10 cellular contexts compared by ENCODE assay signal in the genomic region with DNA sequence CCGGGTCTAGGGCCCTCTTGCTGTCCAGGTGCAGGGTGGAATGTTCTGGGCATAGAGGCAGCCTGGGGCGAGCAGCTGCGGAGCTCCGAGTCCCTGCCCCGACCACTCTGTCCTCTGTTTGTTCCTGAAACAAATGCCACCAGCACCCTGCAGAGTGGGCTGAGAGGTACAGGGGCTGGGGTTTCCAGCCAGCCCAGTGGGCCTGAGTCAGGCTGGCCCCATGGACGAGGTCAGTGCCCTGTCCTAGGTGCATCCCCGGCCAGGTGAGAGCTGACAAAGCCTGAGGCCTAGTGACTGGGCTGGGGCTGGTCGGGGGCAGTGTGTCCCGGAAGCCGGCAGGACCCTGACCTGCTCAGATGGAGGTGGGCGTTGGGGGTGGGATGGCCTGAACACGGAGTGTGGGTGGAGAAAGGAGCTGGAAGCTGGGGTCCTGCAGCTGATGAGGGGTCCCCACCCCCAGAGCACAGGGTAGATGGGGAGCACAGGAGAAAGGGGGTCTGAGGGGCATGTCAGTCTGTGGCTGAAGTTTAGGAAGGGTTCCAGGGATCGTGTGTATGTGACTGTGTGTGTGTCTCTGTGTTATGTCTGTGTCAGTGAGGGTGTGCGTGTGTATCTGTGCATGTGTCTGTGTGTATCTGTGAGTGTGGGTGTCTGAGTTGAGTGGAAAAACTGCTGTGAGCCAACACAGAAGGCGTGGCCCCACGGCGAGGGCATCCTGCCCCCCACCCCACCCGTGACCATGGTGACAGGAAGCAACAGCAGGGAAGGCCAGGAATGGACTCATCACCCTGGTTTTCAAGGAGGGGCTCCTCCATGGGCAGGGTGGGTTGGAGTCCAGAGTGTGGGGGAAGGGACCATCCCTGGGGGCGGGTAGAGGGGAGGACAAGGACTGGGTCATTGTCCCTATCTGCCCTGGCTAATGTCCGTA. TPM values are rescaled to one million over a fixed set of nuclear protein-coding genes. Genes with fewer than 3 reads are reported as not detected.
DNase-seq lines count a peak whose midpoint lies in the region; ATAC-seq and TF ChIP-seq lines count a peak whose summit lies in the region.
"Had no signal": no experiment of that assay in that cellular context is flagged by ENCODE, and none has a peak within 500 bp of the region (broad histone marks: within the 10 kb centered on the region; RNA-seq: fewer than 3 reads in every experiment).

No MANE protein-coding gene starts in this region.

- TF ChIP-seq CTCF in nephron (IDR thresholded peaks at IDR 0.05; ENCODE audit: unreplicated experiment in 3 of 3) = no peak

- peaks cover 27% of the 10 kb centered on the region for H3K4me1 Mint-ChIP-seq in T-helper 2 cell treated with Interferon-gamma antibody and Interleukin-4, amounts not matched to agents 5 μg/mL and 100 μg/mL, for 36 hours (ENCODE audit: low read depth)
- peaks cover 28% of the 10 kb centered on the region for H3K4me1 Mint-ChIP-seq in nephron

- H3K36me3 Mint-ChIP-seq in T-helper 2 cell treated with Interferon-gamma antibody and Interleukin-4, amounts not matched to agents 5 μg/mL and 100 μg/mL, for 36 hours (ENCODE audit: low read depth) = peaks cover 3% of the 10 kb centered on the region
- H3K36me3 Mint-ChIP-seq in nephron (ENCODE audit: low read depth) = no peaks in the 10 kb centered on the region

- peak overlapping the region; percentile 81 for H3K27ac Mint-ChIP-seq in T-helper 2 cell treated with Interferon-gamma antibody and Interleukin-4, amounts not matched to agents 5 μg/mL and 100 μg/mL, for 36 hours
- H3K27ac Mint-ChIP-seq in nephron = peak overlapping the region in 2 of 3 experiments; percentile 44 to 51

- H3K27me3 ChIP-seq in BLaER1 = peaks cover 55% of the 10 kb centered on the region
- H3K27me3 ChIP-seq: MG63 had no signal

- no peaks in the 10 kb centered on the region for H3K9me3 Mint-ChIP-seq in T-helper 2 cell treated with Interferon-gamma antibody and Interleukin-4, amounts not matched to agents 5 μg/mL and 100 μg/mL, for 36 hours
- H3K9me3 Mint-ChIP-seq in nephron = no peaks in the 10 kb centered on the region

- H3K36me3 ChIP-seq in BLaER1 = no peaks in the 10 kb centered on the region; the same call in 1 of the 2 replicates

- no peak for DNase-seq in T-helper 2 cell treated with Interferon-gamma antibody and Interleukin-4, amounts not matched to agents 5 μg/mL and 100 μg/mL, for 36 hours (ENCODE audit: low spot score)
- DNase-seq in dermis blood vessel endothelial cell (peak; percentile 64), globus pallidus (ENCODE audit: low spot score) (no peak), AG08396 (ENCODE audit: low spot score) (no peak)
- DNase-seq: MG63 had no signal

- no peak overlapping the region for H3K4me3 ChIP-seq in BLaER1
- H3K4me3 ChIP-seq: MG63 had no signal

- ATAC-seq in GM19463 (IDR thresholded peaks at IDR 0.05; ENCODE audit: unreplicated experiment) (no peak), HG03520 (IDR thresholded peaks at IDR 0.05; ENCODE audit: unreplicated experiment) (no peak)

- H3K4me2 ChIP-seq in BLaER1 = peak overlapping the region; percentile 99

- H3K4me3 Mint-ChIP-seq in T-helper 2 cell treated with Interferon-gamma antibody and Interleukin-4, amounts not matched to agents 5 μg/mL and 100 μg/mL, for 36 hours = peak overlapping the region; percentile 1
- H3K4me3 Mint-ChIP-seq in nephron = peak overlapping the region in 2 of 3 experiments; percentile 4 to 73

- H3K27ac ChIP-seq in BLaER1 = no peak overlapping the region
- H3K27ac ChIP-seq: epithelial cell of prostate had no signal

- H3K4me1 ChIP-seq in BLaER1 = peaks cover 97% of the 10 kb centered on the region

- H3K27me3 Mint-ChIP-seq in T-helper 2 cell treated with Interferon-gamma antibody and Interleukin-4, amounts not matched to agents 5 μg/mL and 100 μg/mL, for 36 hours (ENCODE audit: low read depth) = peaks cover 11% of the 10 kb centered on the region
- peaks cover 67% of the 10 kb centered on the region for H3K27me3 Mint-ChIP-seq in nephron (ENCODE audit: low read depth)

- H4K20me1 ChIP-seq in BLaER1 = peaks cover 49% of the 10 kb centered on the region

- peak overlapping the region; percentile 17; the same call in 1 of the 2 replicates for H3K9ac ChIP-seq in BLaER1

- no peaks in the 10 kb centered on the region for H3K9me3 ChIP-seq in BLaER1
- H3K9me3 ChIP-seq: MG63 had no signal

RNA-seq across cellular contexts. Expression of a gene that starts 2.4 kb away (rescaled TPM):
- total RNA-seq in dermis blood vessel endothelial cell = 0.42 and 0.68 TPM in 2 replicates

RNA-seq across cellular contexts. Expression of a gene that starts 6.7 kb away (rescaled TPM):
- total RNA-seq in dermis blood vessel endothelial cell = 9.7 and 18.0 TPM in 2 replicates

RNA-seq across cellular contexts. Expression of a gene that starts 9.7 kb away (rescaled TPM):
- total RNA-seq in dermis blood vessel endothelial cell = 265 and 324 TPM in 2 replicates

RNA-seq across cellular contexts. Expression of a gene that starts 42.0 kb away (rescaled TPM):
- total RNA-seq in dermis blood vessel endothelial cell = 4.6 and 11.7 TPM in 2 replicates
